Comparison of ENCODE assay signal across 19 cellular contexts in the genomic region with DNA sequence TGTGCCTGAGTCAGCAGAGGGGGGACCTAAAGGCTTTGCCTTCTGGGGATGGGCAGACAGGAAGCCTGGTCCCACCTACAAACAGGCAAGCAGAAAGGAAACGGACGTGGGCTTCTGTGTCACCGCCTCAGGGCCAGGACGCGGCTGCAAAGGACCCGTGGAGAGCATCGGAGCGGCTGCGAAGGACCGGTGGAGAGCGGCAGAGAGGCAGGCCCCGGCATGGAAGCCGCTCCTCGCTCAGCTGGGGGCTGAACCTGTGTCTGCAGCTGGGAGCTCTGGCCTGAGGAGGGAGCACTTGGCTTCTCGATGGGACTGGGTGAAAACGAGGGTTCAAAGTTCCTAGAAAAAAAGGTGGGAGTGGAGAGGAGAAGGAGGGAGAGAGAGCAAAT.
"Had no signal": no experiment of that assay in that cellular context is flagged by ENCODE, and none has a peak within 500 bp of the region (broad histone marks: within the 10 kb centered on the region; RNA-seq: fewer than 3 reads in every experiment).

No MANE protein-coding gene starts in this region.

- H3K36me3 ChIP-seq: adrenal gland, cardiac muscle cell, right atrium auricular region had no signal

- H3K4me3 ChIP-seq: adrenal gland, cardiac muscle cell, lung, right atrium auricular region, smooth muscle cell had no signal

- DNase-seq: activated CD4-positive, alpha-beta T cell treated with anti-CD3 and anti-CD28 coated beads, Interleukin-2, amount 50 U/mL, for 1 hour; activated CD8-positive, alpha-beta memory T cell treated with anti-CD3 and anti-CD28 coated beads for 24 hours; activated naive CD4-positive, alpha-beta T cell treated with anti-CD3 and anti-CD28 coated beads, Interleukin-2, amount 50 U/mL, for 16 hours; activated T-cell treated with anti-CD3 and anti-CD28 coated beads for 4 hours; adrenal gland; effector CD4-positive, alpha-beta T cell; foreskin fibroblast; hypothalamus; midbrain; stimulated activated CD4-positive, alpha-beta T cell treated with anti-CD3 and anti-CD28 coated beads, Interleukin-4, amount 100 ng/mL, for 4 hours; stimulated activated CD8-positive, alpha-beta memory T cell treated with anti-CD3 and anti-CD28 coated beads, Interleukin-4, amount 100 ng/mL, for 48 hours; stimulated activated naive CD4-positive, alpha-beta T cell treated with Interleukin-2 at 50 U/mL for 16 hours; trophoblast cell had no signal

- H3K4me3 Mint-ChIP-seq: T-helper 2 cell treated with Interferon-gamma antibody and Interleukin-4, amounts not matched to agents 5 μg/mL and 100 μg/mL, for 36 hours had no signal

- H3K4me2 ChIP-seq: smooth muscle cell had no signal

- ATAC-seq: activated CD4-positive, CD25-positive, alpha-beta regulatory T cell treated with anti-CD3 and anti-CD28 coated beads, Interleukin-2, amount 50 U/mL, for 24 hours had no signal

- H3K27ac Mint-ChIP-seq: T-helper 2 cell treated with Interferon-gamma antibody and Interleukin-4, amounts not matched to agents 5 μg/mL and 100 μg/mL, for 36 hours had no signal

- H3K4me1 ChIP-seq: adrenal gland, right atrium auricular region had no signal

- H3K27ac ChIP-seq: adrenal gland, cardiac muscle cell, right atrium auricular region had no signal

- H3K27me3 ChIP-seq: adrenal gland, cardiac muscle cell, right atrium auricular region had no signal
